Comparison of ENCODE assay signal across 1 cellular context in the genomic region with DNA sequence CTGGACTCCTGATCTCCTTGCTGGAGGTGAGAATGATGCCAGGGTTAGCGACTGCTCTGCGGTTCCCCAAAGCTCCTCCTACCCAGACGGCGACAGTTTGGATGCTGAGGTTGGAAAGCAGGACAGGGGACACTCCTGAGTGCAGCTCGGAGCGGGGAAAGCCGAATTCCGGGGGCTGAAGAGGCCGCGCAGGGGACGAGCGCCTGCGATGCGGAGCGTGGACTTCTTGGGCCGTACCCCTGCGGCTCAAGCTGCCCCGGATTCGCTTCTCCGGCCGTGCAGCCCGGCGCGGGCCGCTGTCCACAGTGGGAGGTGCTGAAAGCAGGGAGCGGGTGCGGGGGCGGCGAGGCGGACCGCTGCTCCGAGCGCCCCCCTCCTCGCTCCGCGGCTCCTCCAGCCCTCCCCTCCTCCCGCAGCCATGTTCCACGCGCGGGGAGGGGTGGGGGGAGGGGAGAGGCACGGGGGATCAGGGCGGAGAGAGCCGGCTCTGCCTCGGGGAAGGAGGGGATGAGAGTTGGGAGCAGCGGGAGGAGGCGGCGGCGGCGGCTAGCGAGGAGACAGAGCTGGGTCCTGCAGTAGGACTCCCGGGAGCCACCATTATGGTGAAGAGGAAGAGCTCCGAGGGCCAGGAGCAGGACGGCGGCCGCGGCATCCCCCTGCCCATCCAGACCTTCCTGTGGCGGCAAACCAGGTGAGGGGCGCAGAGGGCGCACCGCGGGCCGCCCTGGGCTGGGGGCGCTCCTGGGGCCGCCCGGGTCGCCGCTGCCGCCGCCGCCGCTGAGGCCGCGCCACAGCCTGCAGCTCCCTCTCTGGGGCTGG.
A peak's percentile ranks its signal among the peaks of the same experiment; 100 is the strongest.
TF ChIP-seq lines count a peak whose summit lies in the region.

A gene with protein sequence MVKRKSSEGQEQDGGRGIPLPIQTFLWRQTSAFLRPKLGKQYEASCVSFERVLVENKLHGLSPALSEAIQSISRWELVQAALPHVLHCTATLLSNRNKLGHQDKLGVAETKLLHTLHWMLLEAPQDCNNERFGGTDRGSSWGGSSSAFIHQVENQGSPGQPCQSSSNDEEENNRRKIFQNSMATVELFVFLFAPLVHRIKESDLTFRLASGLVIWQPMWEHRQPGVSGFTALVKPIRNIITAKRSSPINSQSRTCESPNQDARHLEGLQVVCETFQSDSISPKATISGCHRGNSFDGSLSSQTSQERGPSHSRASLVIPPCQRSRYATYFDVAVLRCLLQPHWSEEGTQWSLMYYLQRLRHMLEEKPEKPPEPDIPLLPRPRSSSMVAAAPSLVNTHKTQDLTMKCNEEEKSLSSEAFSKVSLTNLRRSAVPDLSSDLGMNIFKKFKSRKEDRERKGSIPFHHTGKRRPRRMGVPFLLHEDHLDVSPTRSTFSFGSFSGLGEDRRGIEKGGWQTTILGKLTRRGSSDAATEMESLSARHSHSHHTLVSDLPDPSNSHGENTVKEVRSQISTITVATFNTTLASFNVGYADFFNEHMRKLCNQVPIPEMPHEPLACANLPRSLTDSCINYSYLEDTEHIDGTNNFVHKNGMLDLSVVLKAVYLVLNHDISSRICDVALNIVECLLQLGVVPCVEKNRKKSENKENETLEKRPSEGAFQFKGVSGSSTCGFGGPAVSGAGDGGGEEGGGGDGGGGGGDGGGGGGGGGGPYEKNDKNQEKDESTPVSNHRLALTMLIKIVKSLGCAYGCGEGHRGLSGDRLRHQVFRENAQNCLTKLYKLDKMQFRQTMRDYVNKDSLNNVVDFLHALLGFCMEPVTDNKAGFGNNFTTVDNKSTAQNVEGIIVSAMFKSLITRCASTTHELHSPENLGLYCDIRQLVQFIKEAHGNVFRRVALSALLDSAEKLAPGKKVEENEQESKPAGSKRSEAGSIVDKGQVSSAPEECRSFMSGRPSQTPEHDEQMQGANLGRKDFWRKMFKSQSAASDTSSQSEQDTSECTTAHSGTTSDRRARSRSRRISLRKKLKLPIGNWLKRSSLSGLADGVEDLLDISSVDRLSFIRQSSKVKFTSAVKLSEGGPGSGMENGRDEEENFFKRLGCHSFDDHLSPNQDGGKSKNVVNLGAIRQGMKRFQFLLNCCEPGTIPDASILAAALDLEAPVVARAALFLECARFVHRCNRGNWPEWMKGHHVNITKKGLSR (N-terminal part only) (plus strand): TSS at position 359 of the 819 bp plus-strand sequence. CDS start 241 bp downstream, at position 600.

TF ChIP-seq in WTC11, 78 proteins besides CTCF, POLR2A, EP300 and RAD21 (continued from another document and continues in another):
- TF ChIP-seq, protein P1, sequence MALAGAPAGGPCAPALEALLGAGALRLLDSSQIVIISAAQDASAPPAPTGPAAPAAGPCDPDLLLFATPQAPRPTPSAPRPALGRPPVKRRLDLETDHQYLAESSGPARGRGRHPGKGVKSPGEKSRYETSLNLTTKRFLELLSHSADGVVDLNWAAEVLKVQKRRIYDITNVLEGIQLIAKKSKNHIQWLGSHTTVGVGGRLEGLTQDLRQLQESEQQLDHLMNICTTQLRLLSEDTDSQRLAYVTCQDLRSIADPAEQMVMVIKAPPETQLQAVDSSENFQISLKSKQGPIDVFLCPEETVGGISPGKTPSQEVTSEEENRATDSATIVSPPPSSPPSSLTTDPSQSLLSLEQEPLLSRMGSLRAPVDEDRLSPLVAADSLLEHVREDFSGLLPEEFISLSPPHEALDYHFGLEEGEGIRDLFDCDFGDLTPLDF (CRISPR knock-in tag; IDR thresholded peaks at IDR 0.05): peak; percentile 93
- TF ChIP-seq, protein P2, sequence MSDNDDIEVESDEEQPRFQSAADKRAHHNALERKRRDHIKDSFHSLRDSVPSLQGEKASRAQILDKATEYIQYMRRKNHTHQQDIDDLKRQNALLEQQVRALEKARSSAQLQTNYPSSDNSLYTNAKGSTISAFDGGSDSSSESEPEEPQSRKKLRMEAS (CRISPR knock-in tag; IDR thresholded peaks at IDR 0.05): peak; percentile 82; the same call in 1 of the 2 replicates
- TF ChIP-seq ELF4 (CRISPR knock-in tag; IDR thresholded peaks at IDR 0.05; ENCODE audit: low read depth): 0 out of 2 replicates have a peak, but pooled peaks have one; percentile 57
- TF ChIP-seq IRF2 (CRISPR knock-in tag; IDR thresholded peaks at IDR 0.05; ENCODE audit: borderline replicate concordance, low read depth): 0 out of 2 replicates have a peak, but pooled peaks have one; percentile 77
- TF ChIP-seq, protein P3, sequence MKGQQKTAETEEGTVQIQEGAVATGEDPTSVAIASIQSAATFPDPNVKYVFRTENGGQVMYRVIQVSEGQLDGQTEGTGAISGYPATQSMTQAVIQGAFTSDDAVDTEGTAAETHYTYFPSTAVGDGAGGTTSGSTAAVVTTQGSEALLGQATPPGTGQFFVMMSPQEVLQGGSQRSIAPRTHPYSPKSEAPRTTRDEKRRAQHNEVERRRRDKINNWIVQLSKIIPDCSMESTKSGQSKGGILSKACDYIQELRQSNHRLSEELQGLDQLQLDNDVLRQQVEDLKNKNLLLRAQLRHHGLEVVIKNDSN (CRISPR knock-in tag; IDR thresholded peaks at IDR 0.05): peak; percentile 79
- TF ChIP-seq CBFB (CRISPR knock-in tag; IDR thresholded peaks at IDR 0.05; ENCODE audit: low read depth): peak; percentile 86; the same call in 1 of the 2 replicates
- no peak for TF ChIP-seq GRHL2 (CRISPR knock-in tag; IDR thresholded peaks at IDR 0.05; ENCODE audit: insufficient replicate concordance, severe bottlenecking)
- peak; percentile 72 for TF ChIP-seq ZNF317 (CRISPR knock-in tag; IDR thresholded peaks at IDR 0.05; ENCODE audit: borderline replicate concordance, low read depth)
- TF ChIP-seq ATF1 (CRISPR knock-in tag; IDR thresholded peaks at IDR 0.05): peak; percentile 96
- TF ChIP-seq NR1H2 (CRISPR knock-in tag; IDR thresholded peaks at IDR 0.05): peak; percentile 67; the same call in 1 of the 2 replicates
- TF ChIP-seq MXD4 (CRISPR knock-in tag; IDR thresholded peaks at IDR 0.05; ENCODE audit: borderline replicate concordance): no peak
- TF ChIP-seq ZNF138 (CRISPR knock-in tag; conservative IDR thresholded peaks at IDR 0.05): peak; percentile 89; the same call in 1 of the 2 replicates
- peak; percentile 75; the same call in 1 of the 2 replicates for TF ChIP-seq CREM (CRISPR knock-in tag; IDR thresholded peaks at IDR 0.05)
- TF ChIP-seq EMX1 (CRISPR knock-in tag; IDR thresholded peaks at IDR 0.05): no peak
- TF ChIP-seq GABPB1 (CRISPR knock-in tag; IDR thresholded peaks at IDR 0.05): peak; percentile 87
- TF ChIP-seq, protein P4, sequence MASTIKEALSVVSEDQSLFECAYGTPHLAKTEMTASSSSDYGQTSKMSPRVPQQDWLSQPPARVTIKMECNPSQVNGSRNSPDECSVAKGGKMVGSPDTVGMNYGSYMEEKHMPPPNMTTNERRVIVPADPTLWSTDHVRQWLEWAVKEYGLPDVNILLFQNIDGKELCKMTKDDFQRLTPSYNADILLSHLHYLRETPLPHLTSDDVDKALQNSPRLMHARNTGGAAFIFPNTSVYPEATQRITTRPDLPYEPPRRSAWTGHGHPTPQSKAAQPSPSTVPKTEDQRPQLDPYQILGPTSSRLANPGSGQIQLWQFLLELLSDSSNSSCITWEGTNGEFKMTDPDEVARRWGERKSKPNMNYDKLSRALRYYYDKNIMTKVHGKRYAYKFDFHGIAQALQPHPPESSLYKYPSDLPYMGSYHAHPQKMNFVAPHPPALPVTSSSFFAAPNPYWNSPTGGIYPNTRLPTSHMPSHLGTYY (CRISPR knock-in tag; IDR thresholded peaks at IDR 0.05): no peak
- TF ChIP-seq, protein P5, sequence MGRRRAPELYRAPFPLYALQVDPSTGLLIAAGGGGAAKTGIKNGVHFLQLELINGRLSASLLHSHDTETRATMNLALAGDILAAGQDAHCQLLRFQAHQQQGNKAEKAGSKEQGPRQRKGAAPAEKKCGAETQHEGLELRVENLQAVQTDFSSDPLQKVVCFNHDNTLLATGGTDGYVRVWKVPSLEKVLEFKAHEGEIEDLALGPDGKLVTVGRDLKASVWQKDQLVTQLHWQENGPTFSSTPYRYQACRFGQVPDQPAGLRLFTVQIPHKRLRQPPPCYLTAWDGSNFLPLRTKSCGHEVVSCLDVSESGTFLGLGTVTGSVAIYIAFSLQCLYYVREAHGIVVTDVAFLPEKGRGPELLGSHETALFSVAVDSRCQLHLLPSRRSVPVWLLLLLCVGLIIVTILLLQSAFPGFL (CRISPR knock-in tag; IDR thresholded peaks at IDR 0.05; ENCODE audit: borderline replicate concordance): peak; percentile 96; the same call in 1 of the 2 replicates
- peak; percentile 97 for TF ChIP-seq SMAD3 (CRISPR knock-in tag; IDR thresholded peaks at IDR 0.05; ENCODE audit: borderline replicate concordance)
- TF ChIP-seq ZNF263 (CRISPR knock-in tag; IDR thresholded peaks at IDR 0.05; ENCODE audit: low read depth): peak; percentile 78
- TF ChIP-seq, protein P6, sequence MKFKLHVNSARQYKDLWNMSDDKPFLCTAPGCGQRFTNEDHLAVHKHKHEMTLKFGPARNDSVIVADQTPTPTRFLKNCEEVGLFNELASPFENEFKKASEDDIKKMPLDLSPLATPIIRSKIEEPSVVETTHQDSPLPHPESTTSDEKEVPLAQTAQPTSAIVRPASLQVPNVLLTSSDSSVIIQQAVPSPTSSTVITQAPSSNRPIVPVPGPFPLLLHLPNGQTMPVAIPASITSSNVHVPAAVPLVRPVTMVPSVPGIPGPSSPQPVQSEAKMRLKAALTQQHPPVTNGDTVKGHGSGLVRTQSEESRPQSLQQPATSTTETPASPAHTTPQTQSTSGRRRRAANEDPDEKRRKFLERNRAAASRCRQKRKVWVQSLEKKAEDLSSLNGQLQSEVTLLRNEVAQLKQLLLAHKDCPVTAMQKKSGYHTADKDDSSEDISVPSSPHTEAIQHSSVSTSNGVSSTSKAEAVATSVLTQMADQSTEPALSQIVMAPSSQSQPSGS (CRISPR knock-in tag; IDR thresholded peaks at IDR 0.05; ENCODE audit: borderline replicate concordance, low read depth): peak; percentile 77; the same call in 1 of the 2 replicates
- TF ChIP-seq, protein P7, sequence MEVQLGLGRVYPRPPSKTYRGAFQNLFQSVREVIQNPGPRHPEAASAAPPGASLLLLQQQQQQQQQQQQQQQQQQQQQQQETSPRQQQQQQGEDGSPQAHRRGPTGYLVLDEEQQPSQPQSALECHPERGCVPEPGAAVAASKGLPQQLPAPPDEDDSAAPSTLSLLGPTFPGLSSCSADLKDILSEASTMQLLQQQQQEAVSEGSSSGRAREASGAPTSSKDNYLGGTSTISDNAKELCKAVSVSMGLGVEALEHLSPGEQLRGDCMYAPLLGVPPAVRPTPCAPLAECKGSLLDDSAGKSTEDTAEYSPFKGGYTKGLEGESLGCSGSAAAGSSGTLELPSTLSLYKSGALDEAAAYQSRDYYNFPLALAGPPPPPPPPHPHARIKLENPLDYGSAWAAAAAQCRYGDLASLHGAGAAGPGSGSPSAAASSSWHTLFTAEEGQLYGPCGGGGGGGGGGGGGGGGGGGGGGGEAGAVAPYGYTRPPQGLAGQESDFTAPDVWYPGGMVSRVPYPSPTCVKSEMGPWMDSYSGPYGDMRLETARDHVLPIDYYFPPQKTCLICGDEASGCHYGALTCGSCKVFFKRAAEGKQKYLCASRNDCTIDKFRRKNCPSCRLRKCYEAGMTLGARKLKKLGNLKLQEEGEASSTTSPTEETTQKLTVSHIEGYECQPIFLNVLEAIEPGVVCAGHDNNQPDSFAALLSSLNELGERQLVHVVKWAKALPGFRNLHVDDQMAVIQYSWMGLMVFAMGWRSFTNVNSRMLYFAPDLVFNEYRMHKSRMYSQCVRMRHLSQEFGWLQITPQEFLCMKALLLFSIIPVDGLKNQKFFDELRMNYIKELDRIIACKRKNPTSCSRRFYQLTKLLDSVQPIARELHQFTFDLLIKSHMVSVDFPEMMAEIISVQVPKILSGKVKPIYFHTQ (CRISPR knock-in tag; IDR thresholded peaks at IDR 0.05): no peak
- peak; percentile 93 for TF ChIP-seq FOXK1 (CRISPR knock-in tag; IDR thresholded peaks at IDR 0.05)
- no peak for TF ChIP-seq HMGA2 (CRISPR knock-in tag; IDR thresholded peaks at IDR 0.05)
- TF ChIP-seq, protein P8, sequence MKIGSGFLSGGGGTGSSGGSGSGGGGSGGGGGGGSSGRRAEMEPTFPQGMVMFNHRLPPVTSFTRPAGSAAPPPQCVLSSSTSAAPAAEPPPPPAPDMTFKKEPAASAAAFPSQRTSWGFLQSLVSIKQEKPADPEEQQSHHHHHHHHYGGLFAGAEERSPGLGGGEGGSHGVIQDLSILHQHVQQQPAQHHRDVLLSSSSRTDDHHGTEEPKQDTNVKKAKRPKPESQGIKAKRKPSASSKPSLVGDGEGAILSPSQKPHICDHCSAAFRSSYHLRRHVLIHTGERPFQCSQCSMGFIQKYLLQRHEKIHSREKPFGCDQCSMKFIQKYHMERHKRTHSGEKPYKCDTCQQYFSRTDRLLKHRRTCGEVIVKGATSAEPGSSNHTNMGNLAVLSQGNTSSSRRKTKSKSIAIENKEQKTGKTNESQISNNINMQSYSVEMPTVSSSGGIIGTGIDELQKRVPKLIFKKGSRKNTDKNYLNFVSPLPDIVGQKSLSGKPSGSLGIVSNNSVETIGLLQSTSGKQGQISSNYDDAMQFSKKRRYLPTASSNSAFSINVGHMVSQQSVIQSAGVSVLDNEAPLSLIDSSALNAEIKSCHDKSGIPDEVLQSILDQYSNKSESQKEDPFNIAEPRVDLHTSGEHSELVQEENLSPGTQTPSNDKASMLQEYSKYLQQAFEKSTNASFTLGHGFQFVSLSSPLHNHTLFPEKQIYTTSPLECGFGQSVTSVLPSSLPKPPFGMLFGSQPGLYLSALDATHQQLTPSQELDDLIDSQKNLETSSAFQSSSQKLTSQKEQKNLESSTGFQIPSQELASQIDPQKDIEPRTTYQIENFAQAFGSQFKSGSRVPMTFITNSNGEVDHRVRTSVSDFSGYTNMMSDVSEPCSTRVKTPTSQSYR (CRISPR knock-in tag; IDR thresholded peaks at IDR 0.05): peak; percentile 88; the same call in 1 of the 2 replicates
- TF ChIP-seq NR2C2 (CRISPR knock-in tag; IDR thresholded peaks at IDR 0.05): no peak
- TF ChIP-seq ETV6 (CRISPR knock-in tag; IDR thresholded peaks at IDR 0.05): peak; percentile 91
- no peak for TF ChIP-seq ZNF396 (CRISPR knock-in tag; IDR thresholded peaks at IDR 0.05; ENCODE audit: borderline replicate concordance)
- no peak for TF ChIP-seq ZNF416 (CRISPR knock-in tag; IDR thresholded peaks at IDR 0.05)
- TF ChIP-seq FOXJ3 (CRISPR knock-in tag; IDR thresholded peaks at IDR 0.05; ENCODE audit: borderline replicate concordance): no peak
- TF ChIP-seq ZNF232 (CRISPR knock-in tag; IDR thresholded peaks at IDR 0.05): peak; percentile 97
- no peak for TF ChIP-seq RORB (CRISPR knock-in tag; IDR thresholded peaks at IDR 0.05)
- TF ChIP-seq, protein P9, sequence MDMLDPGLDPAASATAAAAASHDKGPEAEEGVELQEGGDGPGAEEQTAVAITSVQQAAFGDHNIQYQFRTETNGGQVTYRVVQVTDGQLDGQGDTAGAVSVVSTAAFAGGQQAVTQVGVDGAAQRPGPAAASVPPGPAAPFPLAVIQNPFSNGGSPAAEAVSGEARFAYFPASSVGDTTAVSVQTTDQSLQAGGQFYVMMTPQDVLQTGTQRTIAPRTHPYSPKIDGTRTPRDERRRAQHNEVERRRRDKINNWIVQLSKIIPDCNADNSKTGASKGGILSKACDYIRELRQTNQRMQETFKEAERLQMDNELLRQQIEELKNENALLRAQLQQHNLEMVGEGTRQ (CRISPR knock-in tag; IDR thresholded peaks at IDR 0.05): peak; percentile 42; the same call in 1 of the 2 replicates
- TF ChIP-seq NR3C1 (CRISPR knock-in tag; conservative IDR thresholded peaks at IDR 0.05; ENCODE audit: low read depth): no peak
- TF ChIP-seq, protein P10, sequence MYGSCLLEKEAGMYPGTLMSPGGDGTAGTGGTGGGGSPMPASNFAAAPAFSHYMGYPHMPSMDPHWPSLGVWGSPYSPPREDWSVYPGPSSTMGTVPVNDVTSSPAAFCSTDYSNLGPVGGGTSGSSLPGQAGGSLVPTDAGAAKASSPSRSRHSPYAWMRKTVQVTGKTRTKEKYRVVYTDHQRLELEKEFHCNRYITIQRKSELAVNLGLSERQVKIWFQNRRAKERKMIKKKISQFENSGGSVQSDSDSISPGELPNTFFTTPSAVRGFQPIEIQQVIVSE (CRISPR knock-in tag; IDR thresholded peaks at IDR 0.05; ENCODE audit: borderline replicate concordance): no peak
